ENCODE assay signal across 7 cellular contexts in the genomic region with DNA sequence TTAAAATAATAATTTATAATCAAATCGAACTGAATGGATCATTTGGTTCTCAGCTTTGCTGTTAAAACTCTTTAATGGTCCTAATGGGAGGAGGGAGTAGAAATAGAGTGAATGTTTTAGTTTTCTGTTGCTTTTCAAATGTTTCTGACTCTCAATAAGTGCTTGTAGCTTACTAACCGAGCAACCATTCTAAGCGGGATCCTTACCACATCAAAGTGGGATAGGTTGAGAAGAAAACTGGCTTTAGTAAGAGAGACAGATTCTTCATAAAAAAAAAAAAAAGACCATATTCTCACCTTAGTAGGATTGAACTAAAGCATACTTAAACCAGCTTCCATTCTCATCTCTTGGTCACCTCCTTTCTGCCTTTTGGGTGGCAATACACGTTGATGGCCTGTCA.
"Had no signal": no experiment of that assay in that cellular context is flagged by ENCODE, and none has a peak within 500 bp of the region (broad histone marks: within the 10 kb centered on the region; RNA-seq: fewer than 3 reads in every experiment).

No MANE protein-coding gene starts in this region.

- H3K27ac ChIP-seq: HL-60, KMS-11 had no signal

- ATAC-seq: HepG2, K562 had no signal

- H3K4me2 ChIP-seq: KMS-11 had no signal

- DNase-seq: IMR-90, KBM-7, KG1 had no signal

- H3K9ac ChIP-seq: KMS-11 had no signal

- H3K4me3 ChIP-seq: K562 had no signal
